ENCODE assay signal across 8 cellular contexts in the genomic region with DNA sequence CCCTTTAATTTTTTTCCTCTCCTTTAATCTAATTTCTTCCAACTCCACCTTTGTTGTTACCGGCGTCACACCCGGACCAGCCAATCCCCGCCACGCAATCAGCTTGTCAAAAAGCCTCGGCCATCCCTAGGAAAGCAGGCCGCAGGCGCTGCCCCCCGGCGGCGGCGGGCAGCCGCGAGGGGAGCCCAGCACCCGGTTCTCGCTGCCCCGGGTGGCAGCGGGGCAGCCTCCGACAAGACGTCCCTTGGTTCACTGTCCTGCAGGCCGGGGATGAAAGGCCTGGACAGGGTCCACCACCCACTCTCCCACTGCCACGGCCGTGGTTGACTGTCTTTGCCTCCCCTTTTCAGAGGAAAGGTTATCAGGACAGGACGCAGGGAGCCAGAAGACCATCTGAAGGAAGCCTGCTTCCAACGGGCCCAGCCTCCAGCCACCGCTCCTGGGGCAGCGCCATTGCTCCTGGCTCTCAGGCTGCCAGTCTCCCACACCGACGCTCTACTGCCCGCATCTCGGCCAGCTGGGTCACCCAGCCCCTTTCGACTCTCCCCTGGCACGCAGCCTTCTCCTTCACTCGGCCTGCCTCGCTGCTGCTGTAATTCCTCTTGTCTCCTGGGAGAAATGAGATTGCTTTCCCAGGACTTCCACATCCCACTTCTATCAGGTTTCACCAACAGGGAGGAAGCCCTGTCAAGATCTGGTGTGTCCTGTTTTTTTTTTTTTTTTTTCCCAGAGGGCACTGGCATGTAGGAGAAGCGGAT. TPM values are rescaled to one million over a fixed set of nuclear protein-coding genes. Genes with fewer than 3 reads are reported as not detected.
DNase-seq lines count a peak whose midpoint lies in the region; ATAC-seq and TF ChIP-seq lines count a peak whose summit lies in the region.

No MANE protein-coding gene starts in this region.

- peaks cover 12% of the 10 kb centered on the region for H3K4me1 Mint-ChIP-seq in WTC11

- peaks cover 23% of the 10 kb centered on the region for H3K4me1 ChIP-seq in ACC112 (ENCODE audit: control insufficient read depth, insufficient read depth, low read length, unreplicated experiment)
- H3K4me1 ChIP-seq in effector memory CD4-positive, alpha-beta T cell (ENCODE audit: control insufficient read depth, insufficient read depth, low read length, poor library complexity, severe bottlenecking): peaks cover 10% of the 10 kb centered on the region

- TF ChIP-seq CTCF in GM13976 (IDR thresholded peaks at IDR 0.05; ENCODE audit: borderline replicate concordance, control extremely low read depth, extremely low read depth, insufficient read depth, missing control alignments) (peak; percentile 19), WTC11 (IDR thresholded peaks at IDR 0.05) (no peak), lower leg skin (IDR thresholded peaks at IDR 0.05) (peak in 1 of 3 donors; percentile 16)

- in situ Hi-C loops in GM13976 (cut with MboI; ENCODE audit: low sequenced_read_pairs, unreplicated experiment): loop anchor here (25.0 kb wide), 1 partner anchor 290 kb away; the partner anchor contains the start of gene GPATCH8

- TF ChIP-seq POLR2A in lower leg skin (IDR thresholded peaks at IDR 0.05): no peak

- CTCF ChIA-PET in WTC11 (lab: Charles Lee): interaction anchor here (0.6 to 4.7 kb wide), 31 partner anchors 8 to 698 kb away, joined by 3 to 73 read pairs (median 4); partner anchors contain the start of genes FAM171A2, GRN, RUNDC3A and SLC25A39

- DNase-seq in GM13976 (ENCODE audit: low spot score) (peak; percentile 80), NCI-H2196 (lab: John Stamatoyannopoulos, UW; ENCODE audit: unreplicated experiment) (peak; percentile 65), WTC11 (ENCODE audit: low spot score) (peak; percentile 69), lower leg skin (ENCODE audit: low spot score in 2 of 2) (peak; percentile 72 to 95)
- DNase-seq in effector memory CD4-positive, alpha-beta T cell: peak in 2 of 3 donors; percentile 29 to 45
- DNase-seq in stimulated activated naive CD8-positive, alpha-beta T cell treated with anti-CD3 and anti-CD28 coated beads, Interleukin-15, Interleukin-2, amounts not matched to agents 100 U/mL and 50 U/mL, for 24 hours: peak; percentile 72

- H3K27me3 Mint-ChIP-seq in WTC11 (ENCODE audit: low read depth): no peaks in the 10 kb centered on the region

- no peaks in the 10 kb centered on the region for H3K9me3 Mint-ChIP-seq in WTC11

- no peaks in the 10 kb centered on the region for H3K36me3 ChIP-seq in ACC112 (ENCODE audit: insufficient read depth, low read length)
- H3K36me3 ChIP-seq in effector memory CD4-positive, alpha-beta T cell (ENCODE audit: control insufficient read depth, insufficient read depth, low read length): no peaks in the 10 kb centered on the region

- peaks cover 3% of the 10 kb centered on the region; the same call in 1 of the 2 replicates for H3K36me3 Mint-ChIP-seq in WTC11

- peak overlapping the region; percentile 63 for H3K27ac ChIP-seq in ACC112 (ENCODE audit: low read depth, low read length)
- peak overlapping the region; percentile 90 for H3K27ac ChIP-seq in effector memory CD4-positive, alpha-beta T cell (ENCODE audit: insufficient read depth, low read length, poor library complexity, severe bottlenecking)

- ATAC-seq in WTC11: peak; percentile 13
- no peak for ATAC-seq in stimulated activated naive CD8-positive, alpha-beta T cell treated with anti-CD3 and anti-CD28 coated beads, Interleukin-15, Interleukin-2, amounts not matched to agents 100 U/mL and 50 U/mL, for 24 hours
- ATAC-seq in HG03045 (IDR thresholded peaks at IDR 0.05; ENCODE audit: unreplicated experiment): no peak

- no peaks in the 10 kb centered on the region for H3K27me3 ChIP-seq in ACC112 (ENCODE audit: insufficient read depth, low read length)
- no peaks in the 10 kb centered on the region for H3K27me3 ChIP-seq in effector memory CD4-positive, alpha-beta T cell (replicated peaks; ENCODE audit: control insufficient read depth, insufficient read depth, low read length, poor library complexity, severe bottlenecking)

- peak overlapping the region; percentile 80 for H3K4me3 Mint-ChIP-seq in WTC11

- H3K4me3 ChIP-seq in ACC112 (ENCODE audit: low read depth, low read length) (peak overlapping the region; percentile 91), lower leg skin (ENCODE audit: low read depth, poor library complexity, severe bottlenecking) (peak overlapping the region; percentile 31)
- H3K4me3 ChIP-seq in effector memory CD4-positive, alpha-beta T cell (ENCODE audit: insufficient read depth, low read depth, low read length, poor library complexity, severe bottlenecking): peak overlapping the region; percentile 96

- WGBS in lower leg skin, 2 donors: 1% methylated on average over 25 to 36 of the region's 36 CpGs

- intact Hi-C loops in lower leg skin (cut with DNase I; ENCODE audit: low total_unique reads): no loop called here

- peak overlapping the region; percentile 91 for H3K27ac Mint-ChIP-seq in WTC11

- no peaks in the 10 kb centered on the region for H3K9me3 ChIP-seq in effector memory CD4-positive, alpha-beta T cell (ENCODE audit: control insufficient read depth, low read length)

- peak overlapping the region; percentile 55 for H2AFZ ChIP-seq in ACC112 (ENCODE audit: low read length, unreplicated experiment)

- H3K79me2 ChIP-seq in ACC112 (ENCODE audit: control insufficient read depth, insufficient read depth, low read length, unreplicated experiment): peaks cover 16% of the 10 kb centered on the region

- POLR2A ChIA-PET in WTC11 (lab: Charles Lee): interaction anchor here (0.5 to 3.5 kb wide), 17 partner anchors 12 to 577 kb away, joined by 3 to 28 read pairs (median 4); partner anchors contain the start of genes HDAC5, RUNDC3A and SLC25A39

TF ChIP-seq in WTC11, 78 proteins besides CTCF, POLR2A, EP300 and RAD21:
- TF ChIP-seq NR3C1 (CRISPR knock-in tag; conservative IDR thresholded peaks at IDR 0.05; ENCODE audit: low read depth): no peak
- 0 out of 2 replicates have a peak, but pooled peaks have one; percentile 31 for TF ChIP-seq FOXK1 (CRISPR knock-in tag; IDR thresholded peaks at IDR 0.05)
- TF ChIP-seq SP1 (CRISPR knock-in tag; conservative IDR thresholded peaks at IDR 0.05): 0 out of 2 replicates have a peak, but pooled peaks have one; percentile 27
- TF ChIP-seq, protein P1, sequence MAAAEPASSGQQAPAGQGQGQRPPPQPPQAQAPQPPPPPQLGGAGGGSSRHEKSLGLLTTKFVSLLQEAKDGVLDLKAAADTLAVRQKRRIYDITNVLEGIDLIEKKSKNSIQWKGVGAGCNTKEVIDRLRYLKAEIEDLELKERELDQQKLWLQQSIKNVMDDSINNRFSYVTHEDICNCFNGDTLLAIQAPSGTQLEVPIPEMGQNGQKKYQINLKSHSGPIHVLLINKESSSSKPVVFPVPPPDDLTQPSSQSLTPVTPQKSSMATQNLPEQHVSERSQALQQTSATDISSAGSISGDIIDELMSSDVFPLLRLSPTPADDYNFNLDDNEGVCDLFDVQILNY (CRISPR knock-in tag; IDR thresholded peaks at IDR 0.05): 0 out of 2 replicates have a peak, but pooled peaks have one; percentile 7

RNA-seq across cellular contexts. Expression of gene UBTF, which starts 2.8 kb away (rescaled TPM):
- total RNA-seq in WTC11 (2021): 69.5 to 77.1 TPM (median 75.9 TPM) in 3 replicates
- total RNA-seq in lower leg skin: 10 to 100 TPM; 62.4 to 70.8 (median 65.7) TPM

RNA-seq across cellular contexts. Expression of gene ATXN7L3, which starts 22.6 kb away (rescaled TPM):
- total RNA-seq in WTC11 (2021) (113 to 124 TPM (median 114 TPM) in 3 replicates), lower leg skin (10 to 100 TPM; 62.4 to 77.9 (median 67.8) TPM)

RNA-seq across cellular contexts. Expression of gene TMUB2, which starts 35.5 kb away (rescaled TPM):
- total RNA-seq in WTC11 (2021) (21.9 to 26.9 TPM (median 25.3 TPM) in 3 replicates), lower leg skin (10 to 100 TPM; 23.4 to 44.5 (median 34.8) TPM)

RNA-seq across cellular contexts. Expression of gene SLC4A1, which starts 45.6 kb away (rescaled TPM):
- 0.05 to 0.14 TPM in 2 of 3 replicates, not detected in the other for total RNA-seq in WTC11 (2021)
- 1 to 10 TPM in 1 of 4 donors, not detected in 3; 2.4 TPM for total RNA-seq in lower leg skin

RNA-seq across cellular contexts. Expression of gene ASB16, which starts 51.8 kb away (rescaled TPM):
- total RNA-seq in WTC11 (2021) (0.11 to 0.23 TPM (median 0.14 TPM) in 3 replicates), lower leg skin (1 to 10 TPM in 1 of 4 donors, not detected in 3; 1.1 TPM)

Comparison
In these comparisons a context has a peak if more than half of its experiments do, and no peak if none do; other contexts are left out.
1. H3K4me3 ChIP-seq: peak in every context shown above with its lines; median percentile 96 in effector memory CD4-positive, alpha-beta T cell; 91 in ACC112; 31 in lower leg skin.